Comparison of ENCODE assay signal across 29 cellular contexts in the genomic region with DNA sequence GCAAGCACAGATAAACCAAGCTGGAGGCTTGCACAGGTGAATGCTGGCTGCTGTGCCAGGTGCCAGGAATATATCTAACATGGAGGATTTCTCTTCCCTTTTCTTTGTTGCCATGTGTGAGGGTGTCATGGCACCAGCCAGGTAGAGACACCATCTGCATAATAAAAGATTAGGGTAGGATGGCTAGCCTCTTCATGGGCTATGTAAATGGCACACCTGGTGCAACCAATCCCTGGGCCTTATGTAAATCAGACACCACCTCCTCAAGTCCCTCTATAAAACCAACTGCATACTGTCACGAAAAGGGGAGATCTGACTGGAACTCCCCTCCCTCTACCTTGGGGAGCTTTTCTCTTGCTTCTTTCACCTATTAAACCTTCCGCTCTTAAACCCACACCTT.
"Had no signal": no experiment of that assay in that cellular context is flagged by ENCODE, and none has a peak within 500 bp of the region (broad histone marks: within the 10 kb centered on the region; RNA-seq: fewer than 3 reads in every experiment).

No MANE protein-coding gene starts in this region.

- H3K4me1 ChIP-seq: left lung, lower lobe of right lung, pancreas, prostate gland, stomach, thyroid gland, transverse colon, upper lobe of right lung had no signal

- H3K27ac ChIP-seq: left lung, lower lobe of right lung, pancreas, prostate gland, skin epidermis, stomach, testis, thyroid gland, transverse colon, upper lobe of right lung had no signal

- H3K9me3 ChIP-seq: pancreas, prostate gland, testis, thyroid gland, upper lobe of right lung had no signal

- H3K4me1 Mint-ChIP-seq: immature natural killer cell; naive thymus-derived CD8-positive, alpha-beta T cell; nephron; neural crest cell; stimulated activated naive B cell treated with anti-CD40 and anti-IgM and Interleukin-4, amounts not matched to agents 10 μg/mL and 1 μg/mL and 100 μg/mL, for 72 hours had no signal

- H3K4me3 ChIP-seq: left lung, lower lobe of right lung, pancreas, prostate gland, skin epidermis, stomach, testis, thyroid gland, transverse colon, upper lobe of right lung had no signal

- ATAC-seq: left colon; left lung; lower lobe of right lung; naive thymus-derived CD8-positive, alpha-beta T cell; pancreas; right cardiac atrium; sciatic nerve; stimulated activated naive B cell treated with anti-CD40 and anti-IgM and Interleukin-4, amounts not matched to agents 10 μg/mL and 1 μg/mL and 100 μg/mL, for 72 hours; stimulated activated naive CD8-positive, alpha-beta T cell treated with anti-CD3 and anti-CD28 coated beads, Interleukin-15, Interleukin-2, amounts not matched to agents 100 U/mL and 50 U/mL, for 24 hours; upper lobe of right lung had no signal

- H3K27me3 Mint-ChIP-seq: naive thymus-derived CD8-positive, alpha-beta T cell; stimulated activated naive B cell treated with anti-CD40 and anti-IgM and Interleukin-4, amounts not matched to agents 10 μg/mL and 1 μg/mL and 100 μg/mL, for 72 hours had no signal

- DNase-seq: immature natural killer cell; kidney; left colon; left lung; lower lobe of right lung; mammary epithelial cell; mesenchymal stem cell; naive thymus-derived CD8-positive, alpha-beta T cell; nucleus accumbens; pancreas; posterior cingulate gyrus; retina; right cardiac atrium; stimulated activated CD4-positive, alpha-beta T cell treated with anti-CD3 and anti-CD28 coated beads, Interleukin-12 subunit alpha, Interleukin-12 subunit beta, amount 100 ng/mL, for 4 hours; stimulated activated CD4-positive, alpha-beta T cell treated with anti-CD3 and anti-CD28 coated beads, Interleukin-15, amount 100 ng/mL, for 24 hours; stimulated activated CD4-positive, alpha-beta T cell treated with anti-CD3 and anti-CD28 coated beads, Interleukin-2, amount 100 ng/mL, for 24 hours; stimulated activated CD4-positive, alpha-beta T cell treated with anti-CD3 and anti-CD28 coated beads, Interleukin-4, amount 100 ng/mL, for 1 hour; stimulated activated naive B cell treated with anti-CD40 and anti-IgM and Interleukin-4, amounts not matched to agents 10 μg/mL and 1 μg/mL and 100 μg/mL, for 72 hours; stimulated activated naive CD8-positive, alpha-beta T cell treated with anti-CD3 and anti-CD28 coated beads, Interleukin-15, Interleukin-2, amounts not matched to agents 100 U/mL and 50 U/mL, for 24 hours; stomach; testis; thyroid gland; transverse colon; upper lobe of right lung had no signal

- H3K36me3 ChIP-seq: left lung, lower lobe of right lung, pancreas, prostate gland, stomach, thyroid gland, transverse colon, upper lobe of right lung had no signal

- H3K27ac Mint-ChIP-seq: immature natural killer cell; naive thymus-derived CD8-positive, alpha-beta T cell; nephron; stimulated activated naive B cell treated with anti-CD40 and anti-IgM and Interleukin-4, amounts not matched to agents 10 μg/mL and 1 μg/mL and 100 μg/mL, for 72 hours had no signal

- H3K36me3 Mint-ChIP-seq: stimulated activated naive B cell treated with anti-CD40 and anti-IgM and Interleukin-4, amounts not matched to agents 10 μg/mL and 1 μg/mL and 100 μg/mL, for 72 hours had no signal

- H3K27me3 ChIP-seq: left lung, pancreas, stomach, testis, thyroid gland, transverse colon, upper lobe of right lung had no signal

- H3K4me3 Mint-ChIP-seq: immature natural killer cell; naive thymus-derived CD8-positive, alpha-beta T cell; nephron; neural crest cell; stimulated activated naive B cell treated with anti-CD40 and anti-IgM and Interleukin-4, amounts not matched to agents 10 μg/mL and 1 μg/mL and 100 μg/mL, for 72 hours had no signal
